ENCODE assay signal across 10 cellular contexts in the genomic region with DNA sequence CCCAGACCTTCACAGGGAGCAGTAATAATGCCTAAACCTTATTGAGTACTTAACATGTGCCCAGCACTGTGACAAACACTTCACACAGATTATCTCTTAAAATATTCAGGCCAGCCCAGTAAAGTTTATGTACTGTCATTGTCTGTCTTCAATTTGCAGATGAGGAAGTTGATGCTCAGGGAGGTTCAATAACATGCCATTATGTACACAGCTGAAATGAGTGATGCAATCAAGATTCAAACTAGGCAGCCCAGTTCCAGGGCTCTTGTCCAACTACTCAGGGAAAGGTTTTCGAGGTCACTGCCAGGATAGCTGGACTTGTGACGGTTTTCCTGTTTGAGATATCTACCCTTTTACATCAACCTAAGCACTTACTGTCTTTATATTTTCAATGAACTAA. TPM values are rescaled to one million over a fixed set of nuclear protein-coding genes. Genes with fewer than 3 reads are reported as not detected.
A peak's percentile ranks its signal among the peaks of the same experiment; 100 is the strongest.
DNase-seq lines count a peak whose midpoint lies in the region; ATAC-seq, FAIRE-seq and TF ChIP-seq lines count a peak whose summit lies in the region.
"Had no signal": no experiment of that assay in that cellular context is flagged by ENCODE, and none has a peak within 500 bp of the region (broad histone marks: within the 10 kb centered on the region; RNA-seq: fewer than 3 reads in every experiment).

No MANE protein-coding gene starts in this region.

- no peak overlapping the region for H3K4me3 Mint-ChIP-seq in stimulated activated effector memory CD8-positive, alpha-beta T cell treated with anti-CD3 and anti-CD28 coated beads, Interleukin-12 subunit alpha, Interleukin-12 subunit beta, amount 100 ng/mL, for 72 hours

- no peak for DNase-seq in GM12891 (ENCODE audit: insufficient read length, low spot score)
- peak; percentile 76 for DNase-seq in NCI-H2107 treated with DMSO at 0.1 percent for 48 hours (lab: John Stamatoyannopoulos, UW; ENCODE audit: unreplicated experiment)
- no peak for DNase-seq in K562 (ENCODE audit: extremely low read depth in 1 of 4, low spot score in 3 of 4)
- peak; percentile 66 for DNase-seq in mucosa of gallbladder (ENCODE audit: low spot score)
- DNase-seq in stimulated activated effector memory CD8-positive, alpha-beta T cell treated with anti-CD3 and anti-CD28 coated beads, Interleukin-12 subunit alpha, Interleukin-12 subunit beta, amount 100 ng/mL, for 72 hours (ENCODE audit: low spot score in 2 of 2) = no peak
- DNase-seq in stimulated activated CD4-positive, alpha-beta T cell treated with anti-CD3 and anti-CD28 coated beads, Interleukin-4, amount 100 ng/mL, for 4 hours = no peak
- DNase-seq: dorsolateral prefrontal cortex, MG63 had no signal

- H3K27me3 ChIP-seq in K562 (ENCODE audit: control insufficient read depth in 2 of 2, insufficient read depth in 2 of 2, low read length in 2 of 2) = no peaks in the 10 kb centered on the region
- H3K27me3 ChIP-seq: dorsolateral prefrontal cortex, MG63 had no signal

- BruUV-seq in K562 (replicated peaks; lab: Mats Ljungman, UMichigan) = no TSS peak

- no peaks in the 10 kb centered on the region; a peak in 1 of 5 replicates for H3K4me1 ChIP-seq in K562 (replicated peaks in 1 of 2; ENCODE audit: control insufficient read depth in 2 of 2, insufficient read depth in 2 of 2, low read length in 2 of 2)

- no peaks in the 10 kb centered on the region for H3K9me3 ChIP-seq in K562 (replicated peaks; ENCODE audit: control insufficient read depth, insufficient read depth, low read depth, low read length)
- H3K9me3 ChIP-seq: MG63 had no signal

- no peak overlapping the region for H2AFZ ChIP-seq in K562 (ENCODE audit: low read depth, low read length)

- no peak overlapping the region for H3K27ac ChIP-seq in K562 (ENCODE audit: extremely low read depth, low read depth, low read length)
- H3K27ac ChIP-seq: dorsolateral prefrontal cortex had no signal

- no peaks in the 10 kb centered on the region for H3K9me3 Mint-ChIP-seq in stimulated activated effector memory CD8-positive, alpha-beta T cell treated with anti-CD3 and anti-CD28 coated beads, Interleukin-12 subunit alpha, Interleukin-12 subunit beta, amount 100 ng/mL, for 72 hours

- peaks cover 16% of the 10 kb centered on the region for H3K4me1 Mint-ChIP-seq in stimulated activated effector memory CD8-positive, alpha-beta T cell treated with anti-CD3 and anti-CD28 coated beads, Interleukin-12 subunit alpha, Interleukin-12 subunit beta, amount 100 ng/mL, for 72 hours

- no peaks in the 10 kb centered on the region for H3K36me3 ChIP-seq in K562 (ENCODE audit: control insufficient read depth, insufficient read depth, low read length)
- H3K36me3 ChIP-seq: MG63 had no signal

- H3K79me2 ChIP-seq in K562 (ENCODE audit: control insufficient read depth, insufficient read depth, low read length) = no peaks in the 10 kb centered on the region

- no peak; the same call in 1 of the 2 replicates for TF ChIP-seq EP300 in K562 (IDR thresholded peaks at IDR 0.05; ENCODE audit: low read length)

- intact Hi-C loops in K562 (cut with micrococcal nuclease) = no loop called here

- in situ Hi-C loops in K562 (cut with MboI) = no loop called here

- peak; percentile 29; the same call in 1 of the 3 replicates for ATAC-seq in K562
- no peak for ATAC-seq in stimulated activated effector memory CD8-positive, alpha-beta T cell treated with anti-CD3 and anti-CD28 coated beads, Interleukin-12 subunit alpha, Interleukin-12 subunit beta, amount 100 ng/mL, for 72 hours
- no peak for ATAC-seq in GM21515 (IDR thresholded peaks at IDR 0.05; ENCODE audit: unreplicated experiment)
- ATAC-seq in HG02623 (IDR thresholded peaks at IDR 0.05; ENCODE audit: unreplicated experiment) = no peak

- CTCF ChIA-PET in K562 (lab: Yijun Ruan, JAX; ENCODE audit: low intra/inter-chr PET ratio) = no interaction called here

- POLR2A ChIA-PET in K562 (lab: Yijun Ruan, JAX) = no interaction called here

- H3K4me2 ChIP-seq in K562 (ENCODE audit: insufficient read depth, low read length) = no peak overlapping the region

- no peaks in the 10 kb centered on the region for H4K20me1 ChIP-seq in K562 (replicated peaks; ENCODE audit: control insufficient read depth, insufficient read depth, low read length)

- no peaks in the 10 kb centered on the region for H3K9me1 ChIP-seq in K562 (ENCODE audit: control insufficient read depth, insufficient read depth, low read length)

- no peak overlapping the region for H3K9ac ChIP-seq in K562 (ENCODE audit: insufficient read depth in 1 of 2, low read depth in 2 of 2, low read length in 2 of 2)

- H3K36me3 Mint-ChIP-seq in stimulated activated effector memory CD8-positive, alpha-beta T cell treated with anti-CD3 and anti-CD28 coated beads, Interleukin-12 subunit alpha, Interleukin-12 subunit beta, amount 100 ng/mL, for 72 hours = no peaks in the 10 kb centered on the region

- 0% methylated on average over 2 of the region's 2 CpGs for WGBS in K562 (ENCODE audit: insufficient coverage, low coverage, missing lambda C conversion rate)

- TF ChIP-seq POLR2A in GM12891 (IDR thresholded peaks at IDR 0.05; ENCODE audit: low read depth, low read length) (no peak), K562 (conservative IDR thresholded peaks at IDR 0.05) (no peak)

- H3K27ac Mint-ChIP-seq in stimulated activated effector memory CD8-positive, alpha-beta T cell treated with anti-CD3 and anti-CD28 coated beads, Interleukin-12 subunit alpha, Interleukin-12 subunit beta, amount 100 ng/mL, for 72 hours = no peak overlapping the region

- H3K4me3 ChIP-seq in K562 = no peak overlapping the region
- H3K4me3 ChIP-seq: dorsolateral prefrontal cortex, MG63 had no signal

- FAIRE-seq in GM12891 (lab: Jason Lieb, UNC) (peak; percentile 86), K562 (lab: Jason Lieb, UNC) (no peak)

- no peak for TF ChIP-seq CTCF in K562 (IDR thresholded peaks at IDR 0.05 in 2 of 3, conservative IDR thresholded peaks at IDR 0.05 in 1 of 3; ENCODE audit: insufficient read depth in 2 of 3, low read depth in 1 of 3, low read length in 3 of 3)

- no peak for TF ChIP-seq RAD21 in K562 (CRISPR knock-in tag; conservative IDR thresholded peaks at IDR 0.05 in 1 of 2, IDR thresholded peaks at IDR 0.05 in 1 of 2)

TF ChIP-seq in GM12891, 5 proteins besides CTCF, POLR2A, EP300 and RAD21:
- no peak for TF ChIP-seq POU2F2 (IDR thresholded peaks at IDR 0.05; ENCODE audit: low read depth, low read length)
- TF ChIP-seq POLR2AphosphoS5 (IDR thresholded peaks at IDR 0.05; ENCODE audit: low read depth, low read length) = no peak
- no peak for TF ChIP-seq TAF1 (IDR thresholded peaks at IDR 0.05; ENCODE audit: low read depth, low read length)
- no peak for TF ChIP-seq SPI1 (IDR thresholded peaks at IDR 0.05; ENCODE audit: low read depth, low read length)
- TF ChIP-seq PAX5 (IDR thresholded peaks at IDR 0.05; ENCODE audit: insufficient read depth, low read length, severe bottlenecking) = no peak

TF ChIP-seq in K562, 482 proteins besides CTCF, POLR2A, EP300 and RAD21:
- TF ChIP-seq STAG1 (CRISPR knock-in tag; IDR thresholded peaks at IDR 0.05; ENCODE audit: borderline replicate concordance) (no peak), GABPA (tag; conservative IDR thresholded peaks at IDR 0.05; ENCODE audit: low read depth) (0 out of 2 replicates have a peak, but pooled peaks have one; percentile 26), L3MBTL2 (IDR thresholded peaks at IDR 0.05) (peak; percentile 64), CEBPB (tag; IDR thresholded peaks at IDR 0.05) (peak; percentile 62), ZNF695 (CRISPR knock-in tag; IDR thresholded peaks at IDR 0.05) (no peak), ATF7 (IDR thresholded peaks at IDR 0.05) (peak; percentile 46; the same call in 1 of the 2 replicates), NRF1 (conservative IDR thresholded peaks at IDR 0.05 in 1 of 2, IDR thresholded peaks at IDR 0.05 in 1 of 2) (peak; percentile 21 to 35; a peak in 2 of 4 replicates), CEBPG (CRISPR knock-in tag; IDR thresholded peaks at IDR 0.05) (no peak), CEBPG (tag; conservative IDR thresholded peaks at IDR 0.05 in 1 of 2, IDR thresholded peaks at IDR 0.05 in 1 of 2) (peak; percentile 80 to 83), FOXA3 (CRISPR knock-in tag; conservative IDR thresholded peaks at IDR 0.05 in 1 of 2, IDR thresholded peaks at IDR 0.05 in 1 of 2) (peak in 1 of 2 experiments; percentile 89; a peak in 2 of 4 replicates), HDAC2 (IDR thresholded peaks at IDR 0.05) (no peak), CTBP1 (IDR thresholded peaks at IDR 0.05; ENCODE audit: borderline replicate concordance) (0 out of 2 replicates have a peak, but pooled peaks have one; percentile 21)
- TF ChIP-seq, protein P1, sequence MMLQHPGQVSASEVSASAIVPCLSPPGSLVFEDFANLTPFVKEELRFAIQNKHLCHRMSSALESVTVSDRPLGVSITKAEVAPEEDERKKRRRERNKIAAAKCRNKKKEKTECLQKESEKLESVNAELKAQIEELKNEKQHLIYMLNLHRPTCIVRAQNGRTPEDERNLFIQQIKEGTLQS (IDR thresholded peaks at IDR 0.05) = peak; percentile 77
- TF ChIP-seq, protein P1 (CRISPR knock-in tag; conservative IDR thresholded peaks at IDR 0.05) = no peak

RNA-seq across cellular contexts. Expression of gene AUTS2, which starts 56.1 kb away (rescaled TPM):
- polyA plus RNA-seq in GM12891 (2012; ENCODE audit: low read depth, missing spikeins) = 9.2 TPM
- 0.09 TPM in 1 of 2 replicates, not detected in the other for total RNA-seq in K562 (2011; cell fraction: chromatin; rRNA removed; ENCODE audit: low replicate concordance)
- total RNA-seq in K562 (2011; cell fraction: nucleolus; rRNA removed) = 0.13 TPM in 1 of 2 replicates, not detected in the other
- total RNA-seq in K562 (2011; cell fraction: nucleoplasm; rRNA removed) = not detected in 2 replicates
- total RNA-seq in K562 (2014; rRNA removed) = not detected in 2 replicates
- total RNA-seq in K562 (2014; rRNA removed; fragmentation: Illumina TruSeq; extraction: Trizol) = not detected in 2 replicates
- total RNA-seq in K562 (2015; rRNA removed; fragmentation: Illumina TruSeq; extraction: Trizol) = not detected in 2 replicates
- 0.25 and 0.58 TPM in 2 replicates for total RNA-seq in K562 (2021)
- polyA plus RNA-seq in K562 (2011; rRNA removed) = not detected in 2 replicates
- not detected in 2 replicates for polyA plus RNA-seq in K562 (2011; cell fraction: cytosol; rRNA removed)
- polyA plus RNA-seq in K562 (2011; cell fraction: nucleus; rRNA removed) = not detected in 2 replicates
- polyA plus RNA-seq in K562 (2012) = 0.01 and 0.03 TPM in 2 replicates
- polyA plus RNA-seq in K562 (2014; fragmentation: Illumina TruSeq; extraction: Trizol) = not detected in 2 replicates
- polyA plus RNA-seq in K562 (2014; fragmentation: Nextera tagmentation; extraction: Ambion mirVana) = not detected
- polyA plus RNA-seq in K562 (2014; rRNA removed) = not detected in 2 replicates
- not detected in 2 replicates for polyA minus RNA-seq in K562 (2011; rRNA and poly(A)+ RNA removed)
- not detected in 2 replicates for polyA minus RNA-seq in K562 (2011; cell fraction: cytosol; rRNA and poly(A)+ RNA removed)
- polyA minus RNA-seq in K562 (2011; cell fraction: nucleus; rRNA and poly(A)+ RNA removed) = not detected in 2 replicates
- 50.1 TPM for total RNA-seq in mucosa of gallbladder

Comparison
In these comparisons a context has a peak if more than half of its experiments do, and no peak if none do; other contexts are left out.
1. DNase-seq: peak in NCI-H2107 treated with DMSO at 0.1 percent for 48 hours (single experiment) and mucosa of gallbladder (single experiment); none in GM12891 (single experiment), K562 (0 of 4), stimulated activated effector memory CD8-positive, alpha-beta T cell treated with anti-CD3 and anti-CD28 coated beads, Interleukin-12 subunit alpha, Interleukin-12 subunit beta, amount 100 ng/mL, for 72 hours (0 of 2) and stimulated activated CD4-positive, alpha-beta T cell treated with anti-CD3 and anti-CD28 coated beads, Interleukin-4, amount 100 ng/mL, for 4 hours (0 of 2).
2. RNA of gene AUTS2, which starts 56.1 kb away (total RNA-seq): 50.1 TPM in mucosa of gallbladder (single experiment); 0.09 to 0.58 TPM in K562; every median in the first group is over 10 times any median in the second.